In the genomic region with DNA sequence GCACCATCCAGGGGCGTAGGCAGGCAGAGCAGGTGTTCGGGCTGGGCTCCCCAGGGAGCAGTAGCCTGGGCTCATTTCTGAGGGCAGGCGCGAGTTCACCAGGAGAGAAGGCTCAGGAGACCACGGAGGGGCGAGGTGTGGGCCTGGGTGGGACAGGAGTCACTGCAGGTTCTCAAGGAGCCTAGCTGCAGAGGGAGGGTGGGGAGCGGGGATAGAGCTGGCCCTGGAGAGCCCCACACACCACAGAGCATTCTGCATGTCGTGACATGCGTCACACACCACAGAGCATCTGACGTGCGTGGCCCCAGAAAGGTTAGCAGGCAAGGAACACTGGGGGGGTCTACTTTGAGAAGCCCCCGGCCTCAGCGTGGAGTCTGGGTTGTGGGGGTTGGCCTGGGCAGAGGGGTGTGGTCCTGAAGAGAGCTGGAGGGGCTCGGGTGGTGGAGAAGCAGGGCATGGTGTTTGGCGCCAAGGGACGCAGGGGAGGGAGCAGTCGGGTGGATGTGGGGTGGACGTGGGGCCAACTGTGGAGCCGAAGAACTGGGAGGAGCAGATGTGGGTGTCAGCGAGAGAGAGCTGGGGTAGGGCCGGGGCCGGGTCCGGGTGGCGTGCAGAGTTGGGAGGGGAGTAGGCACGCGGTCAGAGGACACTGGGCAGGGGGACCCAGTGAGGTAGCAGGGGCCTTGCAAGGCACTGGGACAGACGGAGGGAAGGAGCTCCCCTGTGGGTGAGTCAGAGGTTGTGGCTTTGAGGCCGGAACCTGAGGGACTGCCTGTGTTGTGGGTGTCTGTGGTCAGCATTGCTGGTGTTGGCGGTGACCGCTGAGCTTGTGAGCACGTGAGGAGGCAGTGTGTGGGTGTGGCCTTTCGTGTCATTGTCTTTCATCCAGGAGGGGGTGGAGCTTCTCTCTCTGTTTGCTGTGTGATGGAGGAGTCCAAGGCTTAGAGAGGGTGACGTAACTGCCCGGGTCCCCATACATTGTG, we compare ENCODE assay signal across 9 cellular contexts. TPM values are rescaled to one million over a fixed set of nuclear protein-coding genes. Genes with fewer than 3 reads are reported as not detected.
DNase-seq lines count a peak whose midpoint lies in the region; ATAC-seq and TF ChIP-seq lines count a peak whose summit lies in the region.
"Had no signal": no experiment of that assay in that cellular context is flagged by ENCODE, and none has a peak within 500 bp of the region (broad histone marks: within the 10 kb centered on the region; RNA-seq: fewer than 3 reads in every experiment).

No MANE protein-coding gene starts in this region.

- H3K79me2 ChIP-seq in MM.1S (ENCODE audit: low read length): no peaks in the 10 kb centered on the region

- peaks cover 92% of the 10 kb centered on the region for H3K36me3 ChIP-seq in lower lobe of right lung
- no peaks in the 10 kb centered on the region for H3K36me3 ChIP-seq in MM.1S (replicated peaks; ENCODE audit: insufficient read depth, low read length)
- H3K36me3 ChIP-seq in sigmoid colon: peaks cover 41 to 98% (median 60%) of the 10 kb centered on the region in 4 donors
- H3K36me3 ChIP-seq: uterus had no signal

- H3K9me2 ChIP-seq in MM.1S (replicated peaks; ENCODE audit: insufficient read depth, low read length): no peaks in the 10 kb centered on the region

- H3K4me2 ChIP-seq in MM.1S (ENCODE audit: low read depth, low read length): no peak overlapping the region

- 84 to 92% methylated on average over 34 of the region's 34 CpGs for WGBS in sigmoid colon, 2 donors

- H3F3A ChIP-seq in MM.1S (ENCODE audit: insufficient read depth, low read length): no peaks in the 10 kb centered on the region

- no peaks in the 10 kb centered on the region for H3K27me3 ChIP-seq in lower lobe of right lung (ENCODE audit: low read depth)
- peaks cover 78% of the 10 kb centered on the region for H3K27me3 ChIP-seq in MM.1S (replicated peaks; ENCODE audit: insufficient read depth, low read length)
- H3K27me3 ChIP-seq in sigmoid colon: no peaks in the 10 kb centered on the region
- H3K27me3 ChIP-seq: uterus had no signal

- ATAC-seq in HG03442 (IDR thresholded peaks at IDR 0.05; ENCODE audit: unreplicated experiment) (peak; percentile 64), lower lobe of right lung (peak; percentile 30 to 45), GM19328 (IDR thresholded peaks at IDR 0.05; ENCODE audit: unreplicated experiment) (no peak)

- no peak overlapping the region for H2AFZ ChIP-seq in MM.1S (ENCODE audit: low read length)

- no peak overlapping the region for H3K27ac ChIP-seq in lower lobe of right lung
- H3K27ac ChIP-seq in MM.1S (ENCODE audit: low read length): no peak overlapping the region
- H3K27ac ChIP-seq in sigmoid colon: no peak overlapping the region
- H3K27ac ChIP-seq: uterus had no signal

- TF ChIP-seq POLR2A in sigmoid colon (IDR thresholded peaks at IDR 0.05): no peak

- H3K9me3 ChIP-seq in lower lobe of right lung (no peaks in the 10 kb centered on the region), MM.1S (replicated peaks; ENCODE audit: insufficient read depth, low read length) (no peaks in the 10 kb centered on the region), sigmoid colon (no peaks in the 10 kb centered on the region)
- H3K9me3 ChIP-seq: uterus had no signal

- H3K4me3 ChIP-seq in lower lobe of right lung (no peak overlapping the region), MM.1S (ENCODE audit: low read length) (no peak overlapping the region), sigmoid colon (no peak overlapping the region)
- H3K4me3 ChIP-seq: uterus had no signal

- H3K9ac ChIP-seq in MM.1S (ENCODE audit: low read length): no peak overlapping the region

- TF ChIP-seq EP300 in sigmoid colon (IDR thresholded peaks at IDR 0.05): no peak

- H3K4me1 ChIP-seq in lower lobe of right lung (no peaks in the 10 kb centered on the region), MM.1S (ENCODE audit: low read length) (no peaks in the 10 kb centered on the region), sigmoid colon (no peaks in the 10 kb centered on the region)
- H3K4me1 ChIP-seq: uterus had no signal

- no peaks in the 10 kb centered on the region for H4K20me1 ChIP-seq in MM.1S (ENCODE audit: insufficient read depth, low read length)

- TF ChIP-seq CTCF in lower lobe of right lung (IDR thresholded peaks at IDR 0.05) (no peak), MM.1S (IDR thresholded peaks at IDR 0.05; ENCODE audit: low read length) (no peak), sigmoid colon (IDR thresholded peaks at IDR 0.05) (no peak)

- DNase-seq in ELR (ENCODE audit: low read depth) (peak; percentile 96), lower lobe of right lung (no peak), MM.1S (no peak), sigmoid colon (no peak)
- DNase-seq in activated CD8-positive, alpha-beta memory T cell treated with anti-CD3 and anti-CD28 coated beads, Interleukin-2, amount 50 U/mL, for 24 hours (ENCODE audit: extremely low read depth): peak; percentile 36
- no peak for DNase-seq in activated effector memory CD4-positive, alpha-beta T cell treated with anti-CD3 and anti-CD28 coated beads, Interleukin-2, amount 50 U/mL, for 16 hours

- intact Hi-C loops in lower lobe of right lung (cut with DNase I): no loop called here
- intact Hi-C loops in sigmoid colon (cut with DNase I): no loop called here

RNA-seq across cellular contexts. Expression of gene CTTN, which starts 25.5 kb away (rescaled TPM):
- 145 TPM for total RNA-seq in lower lobe of right lung
- 100 to 1,000 TPM; 128 to 312 (median 157) TPM for total RNA-seq in sigmoid colon
- 100 to 1,000 TPM in 2 of 3 donors, 10 to 100 TPM in 1; 87.1 to 152 (median 102) TPM for polyA plus RNA-seq in sigmoid colon

Comparison
In these comparisons a context has a peak if more than half of its experiments do, and no peak if none do; other contexts are left out.
1. DNase-seq: peak in ELR (single experiment) and activated CD8-positive, alpha-beta memory T cell treated with anti-CD3 and anti-CD28 coated beads, Interleukin-2, amount 50 U/mL, for 24 hours (single experiment); none in lower lobe of right lung (single experiment), MM.1S (single experiment), sigmoid colon (single experiment) and activated effector memory CD4-positive, alpha-beta T cell treated with anti-CD3 and anti-CD28 coated beads, Interleukin-2, amount 50 U/mL, for 16 hours (single experiment).